In genomic region chr5:38404667-38405276, GRCh38 we compare ENCODE assay signal across 14 cellular contexts.
DNase-seq lines count a peak whose midpoint lies in the region; ATAC-seq and TF ChIP-seq lines count a peak whose summit lies in the region.
"Had no signal": no experiment of that assay in that cellular context is flagged by ENCODE, and none has a peak within 500 bp of the region (broad histone marks: within the 10 kb centered on the region; RNA-seq: fewer than 3 reads in every experiment).

No MANE protein-coding gene starts in this region.

- TF ChIP-seq CTCF in HEK293 (tag by site-specific recombination; IDR thresholded peaks at IDR 0.05) (0 out of 2 replicates have a peak, but pooled peaks have one; percentile 10), WTC11 (IDR thresholded peaks at IDR 0.05) (no peak), spleen (IDR thresholded peaks at IDR 0.05 in 8 of 11, conservative IDR thresholded peaks at IDR 0.05 in 3 of 11) (no peak), ovary (IDR thresholded peaks at IDR 0.05) (no peak)

- H3K27me3 ChIP-seq in spleen (replicated peaks in 1 of 7) (peaks cover 0 to 29% (median 0%) of the 10 kb centered on the region in 7 donors), ovary (no peaks in the 10 kb centered on the region)

- H3K36me3 ChIP-seq in HEK293 (ENCODE audit: control insufficient read depth in 2 of 2, insufficient read depth in 1 of 2, low read length in 2 of 2) (no peaks in the 10 kb centered on the region), spleen (no peaks in the 10 kb centered on the region), ovary (no peaks in the 10 kb centered on the region)
- H3K36me3 ChIP-seq: thoracic aorta had no signal

- H3K4me3 ChIP-seq in HEK293 (ENCODE audit: low read depth, low read length), result no peak overlapping the region
- H3K4me3 ChIP-seq in spleen, result no peak overlapping the region
- no peak overlapping the region for H3K4me3 ChIP-seq in ovary
- H3K4me3 ChIP-seq: thoracic aorta had no signal

- no peaks in the 10 kb centered on the region for H3K4me1 ChIP-seq in HEK293 (ENCODE audit: control insufficient read depth, insufficient read depth, low read length)
- no peaks in the 10 kb centered on the region for H3K4me1 ChIP-seq in spleen
- peaks cover 1% of the 10 kb centered on the region for H3K4me1 ChIP-seq in ovary (ENCODE audit: insufficient read depth)

- intact Hi-C loops in spleen (cut with DNase I; ENCODE audit: low total_unique reads) (no loop called here), ovary (cut with DNase I) (no loop called here)

- 39 to 75% (median 50%) methylated on average over 4 of the region's 4 CpGs for WGBS in spleen, 5 donors
- 87 to 92% (median 89%) methylated on average over 4 of the region's 4 CpGs for WGBS in ovary, 3 donors

- H3K27me3 Mint-ChIP-seq in WTC11 (ENCODE audit: low read depth), result no peaks in the 10 kb centered on the region

- TF ChIP-seq EP300 in ovary (IDR thresholded peaks at IDR 0.05), result no peak

- no peaks in the 10 kb centered on the region for H3K9me3 ChIP-seq in HEK293 (ENCODE audit: control insufficient read depth, insufficient read depth, low read depth, low read length)
- H3K9me3 ChIP-seq in spleen, result no peaks in the 10 kb centered on the region
- no peaks in the 10 kb centered on the region for H3K9me3 ChIP-seq in ovary
- H3K9me3 ChIP-seq: thoracic aorta had no signal

- H3K9me3 Mint-ChIP-seq in WTC11, result 0 out of 2 replicates have a peak, but pooled peaks cover 4% of the 10 kb centered on the region

- H3K27ac Mint-ChIP-seq in WTC11, result no peak overlapping the region
- H3K27ac Mint-ChIP-seq: naive thymus-derived CD8-positive, alpha-beta T cell had no signal

- ATAC-seq in WTC11 (peak; percentile 97), HG03039 (IDR thresholded peaks at IDR 0.05; ENCODE audit: unreplicated experiment) (no peak)
- ATAC-seq: naive thymus-derived CD8-positive, alpha-beta T cell had no signal

- H3K4me1 Mint-ChIP-seq in WTC11, result peaks cover 8% of the 10 kb centered on the region
- H3K4me1 Mint-ChIP-seq: naive thymus-derived CD8-positive, alpha-beta T cell had no signal

- TF ChIP-seq POLR2A in spleen (IDR thresholded peaks at IDR 0.05) (no peak), ovary (IDR thresholded peaks at IDR 0.05) (no peak)

- no peak overlapping the region for H3K27ac ChIP-seq in HEK293 (ENCODE audit: extremely low read depth, low read depth, low read length)
- no peak overlapping the region for H3K27ac ChIP-seq in spleen
- H3K27ac ChIP-seq in ovary, result no peak overlapping the region
- H3K27ac ChIP-seq: thoracic aorta had no signal

- H3K36me3 Mint-ChIP-seq in WTC11, result no peaks in the 10 kb centered on the region
- H3K36me3 Mint-ChIP-seq: naive thymus-derived CD8-positive, alpha-beta T cell had no signal

- POLR2A ChIA-PET in HEK293 (lab: Yijun Ruan, JAX) (no interaction called here), WTC11 (lab: Charles Lee) (no interaction called here)

- H3K4me3 Mint-ChIP-seq in WTC11, result no peak overlapping the region
- H3K4me3 Mint-ChIP-seq: naive thymus-derived CD8-positive, alpha-beta T cell had no signal

- CTCF ChIA-PET in HEK293 (lab: Yijun Ruan, JAX), result interaction anchor here (1.7 to 4.1 kb wide), 3 partner anchors 16 to 22 kb away, joined by 12 to 31 read pairs (median 17); no protein-coding TSS in a partner anchor
- CTCF ChIA-PET in WTC11 (lab: Charles Lee), result interaction anchor here (0.7 to 1.5 kb wide), 6 partner anchors 16 to 196 kb away, joined by 3 to 20 read pairs (median 6); no protein-coding TSS in a partner anchor

- DNase-seq in D341Med (ENCODE audit: low spot score) (peak; percentile 50), WTC11 (ENCODE audit: low spot score) (peak; percentile 64), left kidney (ENCODE audit: low read depth, low spot score) (peak; percentile 27), spleen (no peak), NCI-H526 treated with DMSO at 0.1 percent for 48 hours (lab: John Stamatoyannopoulos, UW) (no peak), ovary (no peak)
- DNase-seq: activated CD8-positive, alpha-beta memory T cell treated with anti-CD3 and anti-CD28 coated beads, Interleukin-2, amount 50 U/mL, for 4 hours; head of caudate nucleus; NCI-H1417 treated with DMSO at 0.1 percent for 48 hours; stimulated activated CD4-positive, alpha-beta T cell treated with anti-CD3 and anti-CD28 coated beads, Interleukin-4, amount 100 ng/mL, for 24 hours had no signal

TF ChIP-seq in HEK293, 187 proteins besides CTCF, POLR2A, EP300 and RAD21 (continues in another document):
- TF ChIP-seq ZNF362 (tag by site-specific recombination; IDR thresholded peaks at IDR 0.05) (no peak), ZNF302 (tag by site-specific recombination; IDR thresholded peaks at IDR 0.05; ENCODE audit: low read depth) (no peak), ZNF513 (tag by site-specific recombination; IDR thresholded peaks at IDR 0.05) (no peak), ZNF311 (tag by site-specific recombination; IDR thresholded peaks at IDR 0.05; ENCODE audit: borderline replicate concordance) (no peak), SALL2 (tag by site-specific recombination; IDR thresholded peaks at IDR 0.05; ENCODE audit: borderline replicate concordance) (no peak)

TF ChIP-seq in WTC11, 78 proteins besides CTCF, POLR2A, EP300 and RAD21 (continues in another document):
- TF ChIP-seq ARID4B (CRISPR knock-in tag; IDR thresholded peaks at IDR 0.05; ENCODE audit: borderline replicate concordance), result no peak
- TF ChIP-seq ZNF121 (CRISPR knock-in tag; IDR thresholded peaks at IDR 0.05), result no peak
- no peak for TF ChIP-seq ZNF263 (CRISPR knock-in tag; IDR thresholded peaks at IDR 0.05; ENCODE audit: low read depth)
- TF ChIP-seq MXD4 (CRISPR knock-in tag; IDR thresholded peaks at IDR 0.05; ENCODE audit: borderline replicate concordance), result no peak
- no peak for TF ChIP-seq ZBTB21 (CRISPR knock-in tag; IDR thresholded peaks at IDR 0.05; ENCODE audit: borderline replicate concordance)
- TF ChIP-seq SMAD3 (CRISPR knock-in tag; IDR thresholded peaks at IDR 0.05; ENCODE audit: borderline replicate concordance), result no peak
- no peak for TF ChIP-seq OVOL2 (CRISPR knock-in tag; IDR thresholded peaks at IDR 0.05; ENCODE audit: borderline replicate concordance)
- TF ChIP-seq E2F4 (CRISPR knock-in tag; IDR thresholded peaks at IDR 0.05; ENCODE audit: borderline replicate concordance, low read depth), result no peak
- no peak for TF ChIP-seq FOXK1 (CRISPR knock-in tag; IDR thresholded peaks at IDR 0.05)
- no peak for TF ChIP-seq SMAD4 (CRISPR knock-in tag; IDR thresholded peaks at IDR 0.05)
- no peak for TF ChIP-seq ZNF281 (CRISPR knock-in tag; IDR thresholded peaks at IDR 0.05)

Comparison
In these comparisons a context has a peak if more than half of its experiments do, and no peak if none do; other contexts are left out.
1. DNase-seq: peak in D341Med (single experiment), WTC11 (single experiment) and left kidney (single experiment); none in spleen (single experiment), NCI-H526 treated with DMSO at 0.1 percent for 48 hours (single experiment) and ovary (0 of 5).